8 cellular contexts compared by ENCODE assay signal in the genomic region with DNA sequence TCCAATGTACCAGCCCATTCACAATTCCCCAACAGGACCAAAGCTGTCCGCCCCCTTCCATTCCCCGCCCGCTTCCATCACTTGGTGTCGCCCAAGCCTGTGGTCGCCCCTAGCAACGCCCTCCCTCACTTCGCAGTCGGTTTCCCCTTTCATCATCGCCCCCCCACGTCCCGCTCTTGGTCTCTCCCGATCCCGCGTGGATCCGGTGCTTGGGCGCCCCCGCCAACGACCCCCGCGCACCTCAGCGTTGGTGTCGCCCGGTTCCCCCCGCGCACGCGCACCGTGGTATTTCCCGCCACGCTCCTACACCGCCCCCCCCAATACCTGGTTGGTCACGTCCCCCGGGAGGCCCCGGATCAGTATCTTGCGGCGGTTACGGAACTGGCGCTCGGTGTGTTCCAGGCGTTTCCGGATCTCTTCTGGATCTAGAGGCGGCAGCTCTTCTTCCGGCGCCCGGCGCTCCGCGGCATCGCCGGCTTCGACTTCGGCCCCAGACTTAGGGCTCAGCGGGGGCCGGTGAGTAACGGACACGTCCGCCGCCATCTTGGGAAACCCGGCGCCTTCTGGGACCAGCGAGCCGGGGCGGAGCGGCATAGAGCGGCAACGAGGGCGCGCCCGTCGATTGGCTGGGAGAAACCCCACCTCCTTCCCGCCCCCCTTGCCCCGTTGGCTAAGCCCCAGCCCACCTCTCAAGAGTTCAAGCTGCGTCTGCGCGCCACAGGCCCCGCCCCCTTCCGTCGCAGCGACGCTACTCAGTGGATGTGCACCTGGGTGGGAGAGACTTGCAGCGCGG. TPM values are rescaled to one million over a fixed set of nuclear protein-coding genes. Genes with fewer than 3 reads are reported as not detected.
DNase-seq lines count a peak whose midpoint lies in the region; ATAC-seq and TF ChIP-seq lines count a peak whose summit lies in the region.

A gene with protein sequence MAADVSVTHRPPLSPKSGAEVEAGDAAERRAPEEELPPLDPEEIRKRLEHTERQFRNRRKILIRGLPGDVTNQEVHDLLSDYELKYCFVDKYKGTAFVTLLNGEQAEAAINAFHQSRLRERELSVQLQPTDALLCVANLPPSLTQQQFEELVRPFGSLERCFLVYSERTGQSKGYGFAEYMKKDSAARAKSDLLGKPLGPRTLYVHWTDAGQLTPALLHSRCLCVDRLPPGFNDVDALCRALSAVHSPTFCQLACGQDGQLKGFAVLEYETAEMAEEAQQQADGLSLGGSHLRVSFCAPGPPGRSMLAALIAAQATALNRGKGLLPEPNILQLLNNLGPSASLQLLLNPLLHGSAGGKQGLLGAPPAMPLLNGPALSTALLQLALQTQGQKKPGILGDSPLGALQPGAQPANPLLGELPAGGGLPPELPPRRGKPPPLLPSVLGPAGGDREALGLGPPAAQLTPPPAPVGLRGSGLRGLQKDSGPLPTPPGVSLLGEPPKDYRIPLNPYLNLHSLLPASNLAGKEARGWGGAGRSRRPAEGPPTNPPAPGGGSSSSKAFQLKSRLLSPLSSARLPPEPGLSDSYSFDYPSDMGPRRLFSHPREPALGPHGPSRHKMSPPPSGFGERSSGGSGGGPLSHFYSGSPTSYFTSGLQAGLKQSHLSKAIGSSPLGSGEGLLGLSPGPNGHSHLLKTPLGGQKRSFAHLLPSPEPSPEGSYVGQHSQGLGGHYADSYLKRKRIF (minus strand): TSS at position 565 of the 793 bp plus-strand sequence. CDS start 22 bp downstream, at position 543.

- H3K9me3 Mint-ChIP-seq in type B pancreatic cell = no peaks in the 10 kb centered on the region

- no peaks in the 10 kb centered on the region for H3K27me3 ChIP-seq in cardiac muscle cell

- H3K9me3 ChIP-seq in cardiac muscle cell (ENCODE audit: low read depth) = no peaks in the 10 kb centered on the region

- H3K4me1 Mint-ChIP-seq in type B pancreatic cell (ENCODE audit: unreplicated experiment) = peaks cover 13% of the 10 kb centered on the region

- H3K4me3 ChIP-seq in cardiac muscle cell = peak within 1 kb of the TSS; percentile 50

- H3K36me3 ChIP-seq in cardiac muscle cell = peaks cover 13% of the 10 kb centered on the region

- TF ChIP-seq CTCF in cardiac muscle cell (IDR thresholded peaks at IDR 0.05; ENCODE audit: low read depth, low read length) (no peak), type B pancreatic cell (conservative IDR thresholded peaks at IDR 0.05) (peak; percentile 6)

- no peaks in the 10 kb centered on the region for H3K27me3 Mint-ChIP-seq in type B pancreatic cell

- peak; percentile 84 for ATAC-seq in HG02884 (IDR thresholded peaks at IDR 0.05; ENCODE audit: unreplicated experiment)

- TF ChIP-seq POLR2A in GM15510 (IDR thresholded peaks at IDR 0.05; ENCODE audit: borderline replicate concordance, extremely low read depth, insufficient read length) = peak; percentile 95

- peaks cover 4% of the 10 kb centered on the region for H3K36me3 Mint-ChIP-seq in type B pancreatic cell

- peak within 1 kb of the TSS; percentile 88 for H3K27ac Mint-ChIP-seq in type B pancreatic cell

- DNase-seq in NCI-H146 treated with DMSO at 0.1 percent for 48 hours (lab: John Stamatoyannopoulos, UW; ENCODE audit: unreplicated experiment) (peak; percentile 94), T-helper 1 cell (peak; percentile 97 to 98 (median 98)), cardiac muscle cell (ENCODE audit: low read depth in 1 of 2, low spot score in 1 of 2) (peak; percentile 99), pons (ENCODE audit: low spot score) (peak; percentile 95), type B pancreatic cell (ENCODE audit: extremely low spot score, unreplicated experiment) (peak; percentile 98)

- peaks cover 4% of the 10 kb centered on the region for H3K4me1 ChIP-seq in cardiac muscle cell (ENCODE audit: low read depth)

- peak within 1 kb of the TSS; percentile 97 for H3K4me3 Mint-ChIP-seq in type B pancreatic cell

- H3K27ac ChIP-seq in adipose tissue (ENCODE audit: low read depth, low read length) (peak within 1 kb of the TSS; percentile 77), cardiac muscle cell (peak within 1 kb of the TSS; percentile 88)

- 0 to 1% (median 0%) methylated on average over 78 to 82 of the region's 82 CpGs for WGBS in adipose tissue, 3 donors

RNA-seq across cellular contexts. Expression of the gene that starts here (rescaled TPM):
- polyA plus RNA-seq in adipose tissue (10 to 100 TPM in 1 of 3 donors, 1 to 10 TPM in 2; 7.4 to 15.5 (median 8.7) TPM), cardiac muscle cell (68.2 and 71.2 TPM in 2 replicates)
- total RNA-seq in cardiac muscle cell (46.9 and 56.2 TPM in 2 replicates), type B pancreatic cell (ENCODE audit: low replicate concordance) (42.5 and 48.4 TPM in 2 replicates)

Comparison
In these comparisons a context has a peak if more than half of its experiments do, and no peak if none do; other contexts are left out.
1. Peak in every context shown above with its lines: DNase-seq, ATAC-seq, H3K4me3 ChIP-seq and H3K27ac ChIP-seq.